ENCODE assay signal across 26 cellular contexts in the genomic region with DNA sequence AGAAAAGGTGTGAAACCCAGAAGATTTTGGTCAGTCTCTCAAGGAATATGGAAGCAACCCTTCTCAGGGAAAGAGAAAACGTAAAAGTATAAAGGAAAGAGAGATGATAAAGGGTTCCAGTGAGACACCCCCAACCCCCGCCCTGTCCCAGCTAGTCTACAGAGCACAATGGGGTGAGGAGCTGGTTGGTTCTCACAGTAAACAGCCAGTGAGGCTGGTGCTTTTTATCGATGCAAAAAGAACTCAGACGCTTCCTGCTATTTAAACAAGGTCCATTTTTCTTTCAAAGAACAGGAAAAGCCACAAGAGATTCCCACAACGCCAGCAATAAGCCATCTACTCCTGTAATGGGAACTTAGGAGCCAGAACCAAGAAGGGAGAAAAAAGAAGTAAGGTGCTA.
DNase-seq lines count a peak whose midpoint lies in the region; ATAC-seq and TF ChIP-seq lines count a peak whose summit lies in the region.
"Had no signal": no experiment of that assay in that cellular context is flagged by ENCODE, and none has a peak within 500 bp of the region (broad histone marks: within the 10 kb centered on the region; RNA-seq: fewer than 3 reads in every experiment).

No MANE protein-coding gene starts in this region.

- H3K9me3 ChIP-seq in right cardiac atrium (ENCODE audit: control insufficient read depth, low read length) = no peaks in the 10 kb centered on the region
- H3K9me3 ChIP-seq in right atrium auricular region = no peaks in the 10 kb centered on the region
- no peaks in the 10 kb centered on the region for H3K9me3 ChIP-seq in adrenal gland (replicated peaks in 1 of 3)
- H3K9me3 ChIP-seq in MM.1S (replicated peaks; ENCODE audit: insufficient read depth, low read length) = no peaks in the 10 kb centered on the region
- H3K9me3 ChIP-seq: A549, esophagus muscularis mucosa, SJCRH30, vagina had no signal

- H3K27ac ChIP-seq in right cardiac atrium (ENCODE audit: low read length) (no peak overlapping the region), right atrium auricular region (no peak overlapping the region), epithelial cell of prostate (peak overlapping the region; percentile 6), adrenal gland (no peak overlapping the region), MM.1S (ENCODE audit: low read length) (no peak overlapping the region)
- H3K27ac ChIP-seq: A549, esophagus muscularis mucosa, foreskin keratinocyte, SJCRH30, vagina had no signal

- H3K79me2 ChIP-seq in MM.1S (ENCODE audit: low read length) = peaks cover 12% of the 10 kb centered on the region

- peaks cover 38% of the 10 kb centered on the region for H3F3A ChIP-seq in MM.1S (ENCODE audit: insufficient read depth, low read length)

- 57% methylated on average over 5 of the region's 5 CpGs for WGBS in right cardiac atrium
- WGBS in adrenal gland, 4 donors = 58 to 69% (median 62%) methylated on average over 5 of the region's 5 CpGs

- no peak overlapping the region for H3K9ac ChIP-seq in MM.1S (ENCODE audit: low read length)

- H2AFZ ChIP-seq in MM.1S (ENCODE audit: low read length) = no peak overlapping the region

- H3K9me2 ChIP-seq in MM.1S (replicated peaks; ENCODE audit: insufficient read depth, low read length) = no peaks in the 10 kb centered on the region

- H3K4me2 ChIP-seq in MM.1S (ENCODE audit: low read depth, low read length) = no peak overlapping the region
- H3K4me2 ChIP-seq: A549 had no signal

- H3K36me3 ChIP-seq in right atrium auricular region (peaks cover 42% of the 10 kb centered on the region), adrenal gland (replicated peaks in 1 of 2) (peaks cover 0 to 21% of the 10 kb centered on the region in 2 donors), MM.1S (replicated peaks; ENCODE audit: insufficient read depth, low read length) (no peaks in the 10 kb centered on the region; the same call in 1 of the 2 replicates)

- H3K4me3 ChIP-seq in right cardiac atrium (ENCODE audit: low read length) (no peak overlapping the region), right atrium auricular region (no peak overlapping the region), adrenal gland (no peak overlapping the region), MM.1S (ENCODE audit: low read length) (no peak overlapping the region)
- H3K4me3 ChIP-seq: A549, esophagus muscularis mucosa, SJCRH30, vagina had no signal

- no peaks in the 10 kb centered on the region for H4K20me1 ChIP-seq in MM.1S (ENCODE audit: insufficient read depth, low read length)

- intact Hi-C loops in right cardiac atrium (cut with DNase I) = loop anchor here in 1 of 4 donors (2.0 to 10.0 kb wide), 2 partner anchors 74 to 116 kb away; no protein-coding TSS in a partner anchor
- intact Hi-C loops in adrenal gland (cut with DNase I) = loop anchor here in 1 of 2 donors (10.0 kb wide), 1 partner anchor 74 kb away; no protein-coding TSS in a partner anchor

- DNase-seq in right cardiac atrium = no peak
- no peak for DNase-seq in right atrium auricular region (ENCODE audit: low spot score)
- DNase-seq in epithelial cell of prostate (ENCODE audit: low read depth, low spot score) = no peak
- DNase-seq in pulmonary artery endothelial cell (ENCODE audit: low read depth, low spot score) = peak; percentile 57
- no peak for DNase-seq in adrenal gland
- DNase-seq in MM.1S = no peak
- no peak for DNase-seq in stimulated activated CD4-positive, alpha-beta T cell treated with anti-CD3 and anti-CD28 coated beads, Interleukin-4, amount 100 ng/mL, for 4 hours
- DNase-seq: activated B cell treated with CpG ODN at 0.5 μM for 24 hours; activated naive CD4-positive, alpha-beta T cell treated with anti-CD3 and anti-CD28 coated beads for 36 hours; AML-193; DMS153; effector memory CD4-positive, alpha-beta T cell; natural killer cell; NCI-H1048; NCI-H1930; NCI-H526; SJCRH30; stimulated activated CD4-positive, alpha-beta T cell treated with anti-CD3 and anti-CD28 coated beads, Interleukin-12 subunit alpha, Interleukin-12 subunit beta, amount 100 ng/mL, for 4 hours; stimulated activated CD4-positive, alpha-beta T cell treated with anti-CD3 and anti-CD28 coated beads, Interleukin-4, amount 100 ng/mL, for 1 hour; stimulated activated naive B cell treated with anti-CD40 and anti-IgM and Interleukin-4, amounts not matched to agents 10 μg/mL and 1 μg/mL and 100 μg/mL, for 72 hours had no signal

- no peak for TF ChIP-seq POLR2A in adrenal gland (IDR thresholded peaks at IDR 0.05)

- H3K27me3 ChIP-seq in right cardiac atrium (ENCODE audit: control insufficient read depth, insufficient read depth) = no peaks in the 10 kb centered on the region
- no peaks in the 10 kb centered on the region for H3K27me3 ChIP-seq in right atrium auricular region
- no peaks in the 10 kb centered on the region for H3K27me3 ChIP-seq in adrenal gland
- no peaks in the 10 kb centered on the region for H3K27me3 ChIP-seq in MM.1S (replicated peaks; ENCODE audit: insufficient read depth, low read length)
- H3K27me3 ChIP-seq: esophagus muscularis mucosa, foreskin keratinocyte, SJCRH30, vagina had no signal

- ATAC-seq in right cardiac atrium (peak; percentile 54 to 69), HG02885 (IDR thresholded peaks at IDR 0.05; ENCODE audit: poor library complexity, unreplicated experiment) (no peak)
- ATAC-seq: A549; natural killer cell; Panc1; stimulated activated naive B cell treated with anti-CD40 and anti-IgM and Interleukin-4, amounts not matched to agents 10 μg/mL and 1 μg/mL and 100 μg/mL, for 72 hours had no signal

- H3K4me1 ChIP-seq in right cardiac atrium (ENCODE audit: control insufficient read depth, insufficient read depth, low read length) = no peaks in the 10 kb centered on the region
- peaks cover 0 to 17% of the 10 kb centered on the region in 2 donors for H3K4me1 ChIP-seq in right atrium auricular region
- H3K4me1 ChIP-seq in adrenal gland (replicated peaks in 1 of 2) = peaks cover 0 to 18% of the 10 kb centered on the region in 2 donors
- peaks cover 42% of the 10 kb centered on the region for H3K4me1 ChIP-seq in MM.1S (ENCODE audit: low read length)
- H3K4me1 ChIP-seq: foreskin keratinocyte, SJCRH30 had no signal

- TF ChIP-seq CTCF in right atrium auricular region (IDR thresholded peaks at IDR 0.05) = no peak
- no peak for TF ChIP-seq CTCF in adrenal gland (IDR thresholded peaks at IDR 0.05)
- no peak for TF ChIP-seq CTCF in MM.1S (IDR thresholded peaks at IDR 0.05; ENCODE audit: low read length)
